In genomic region chr10:22683995-22684305, GRCh38 we compare ENCODE assay signal across 10 cellular contexts. TPM values are rescaled to one million over a fixed set of nuclear protein-coding genes. Genes with fewer than 3 reads are reported as not detected.
A peak's percentile ranks its signal among the peaks of the same experiment; 100 is the strongest.
DNase-seq lines count a peak whose midpoint lies in the region; ATAC-seq and TF ChIP-seq lines count a peak whose summit lies in the region.
"Had no signal": no experiment of that assay in that cellular context is flagged by ENCODE, and none has a peak within 500 bp of the region (broad histone marks: within the 10 kb centered on the region; RNA-seq: fewer than 3 reads in every experiment).

No MANE protein-coding gene starts in this region.

- DNase-seq in T-helper 1 cell (no peak), testis (no peak), tibial nerve (ENCODE audit: low spot score in 2 of 2) (no peak)
- DNase-seq in stimulated activated naive CD8-positive, alpha-beta T cell treated with anti-CD3 and anti-CD28 coated beads, Interleukin-15, amount 100 ng/mL, for 72 hours: no peak
- no peak for DNase-seq in stimulated activated CD4-positive, alpha-beta T cell treated with anti-CD3 and anti-CD28 coated beads, Interleukin-4, amount 100 ng/mL, for 1 hour
- DNase-seq: anterior cingulate cortex, NCI-H1417 treated with DMSO at 0.1 percent for 48 hours had no signal

- peak overlapping the region; percentile 95 for H3K27ac Mint-ChIP-seq in T-helper 1 cell treated with Interleukin-12 subunit alpha and Interleukin-12 subunit beta and Interleukin-4 antibody, amounts not matched to agents 30 μg/mL and 1 μg/mL, for 36 hours
- peak overlapping the region; percentile 52 for H3K27ac Mint-ChIP-seq in dendritic cell treated with granulocyte-macrophage colony-stimulating factor and Interleukin-4, amounts not matched to agents 40 ng/mL and 50 ng/mL, for 4 days
- H3K27ac Mint-ChIP-seq in stimulated activated naive CD8-positive, alpha-beta T cell treated with anti-CD3 and anti-CD28 coated beads, Interleukin-15, amount 100 ng/mL, for 72 hours: peak overlapping the region; percentile 91 to 97

- H3K9me3 Mint-ChIP-seq in T-helper 1 cell treated with Interleukin-12 subunit alpha and Interleukin-12 subunit beta and Interleukin-4 antibody, amounts not matched to agents 30 μg/mL and 1 μg/mL, for 36 hours: no peaks in the 10 kb centered on the region
- no peaks in the 10 kb centered on the region for H3K9me3 Mint-ChIP-seq in dendritic cell treated with granulocyte-macrophage colony-stimulating factor and Interleukin-4, amounts not matched to agents 40 ng/mL and 50 ng/mL, for 4 days
- no peaks in the 10 kb centered on the region for H3K9me3 Mint-ChIP-seq in stimulated activated naive CD8-positive, alpha-beta T cell treated with anti-CD3 and anti-CD28 coated beads, Interleukin-15, amount 100 ng/mL, for 72 hours

- WGBS in testis, 2 donors: 52 to 70% methylated on average over 1 of the region's 1 CpG
- 52 to 63% methylated on average over 1 of the region's 1 CpG for WGBS in tibial nerve, 2 donors

- H3F3A ChIP-seq in OCI-LY1 (ENCODE audit: insufficient read depth, low read length): no peaks in the 10 kb centered on the region

- TF ChIP-seq EP300 in tibial nerve (IDR thresholded peaks at IDR 0.05): no peak

- H3K4me2 ChIP-seq in OCI-LY1 (ENCODE audit: low read length): peak overlapping the region; percentile 39; the same call in 1 of the 2 replicates

- H3K9ac ChIP-seq in OCI-LY1 (ENCODE audit: low read length): no peak overlapping the region

- H3K9me3 ChIP-seq in OCI-LY1 (ENCODE audit: low read length): no peaks in the 10 kb centered on the region
- no peaks in the 10 kb centered on the region for H3K9me3 ChIP-seq in testis
- H3K9me3 ChIP-seq in tibial nerve: no peaks in the 10 kb centered on the region

- no peaks in the 10 kb centered on the region for H3K79me2 ChIP-seq in OCI-LY1 (ENCODE audit: insufficient read depth, low read length)

- no peak for ATAC-seq in stimulated activated naive CD8-positive, alpha-beta T cell treated with anti-CD3 and anti-CD28 coated beads, Interleukin-15, amount 100 ng/mL, for 72 hours

- H3K27ac ChIP-seq in OCI-LY1 (ENCODE audit: low read depth, low read length, poor library complexity, severe bottlenecking) (peak overlapping the region; percentile 66), testis (no peak overlapping the region), tibial nerve (peak overlapping the region in 2 of 4 donors; percentile 18 to 40)

- H3K9me2 ChIP-seq in OCI-LY1 (ENCODE audit: low read depth, low read length): no peaks in the 10 kb centered on the region

- H3K4me3 ChIP-seq in OCI-LY1 (ENCODE audit: low read depth, low read length, poor library complexity, severe bottlenecking): no peak overlapping the region
- no peak overlapping the region for H3K4me3 ChIP-seq in testis
- H3K4me3 ChIP-seq in tibial nerve: no peak overlapping the region

- H3K4me3 Mint-ChIP-seq in T-helper 1 cell treated with Interleukin-12 subunit alpha and Interleukin-12 subunit beta and Interleukin-4 antibody, amounts not matched to agents 30 μg/mL and 1 μg/mL, for 36 hours: peak overlapping the region; percentile 75
- H3K4me3 Mint-ChIP-seq in dendritic cell treated with granulocyte-macrophage colony-stimulating factor and Interleukin-4, amounts not matched to agents 40 ng/mL and 50 ng/mL, for 4 days: no peak overlapping the region
- peak overlapping the region; percentile 70 to 74 for H3K4me3 Mint-ChIP-seq in stimulated activated naive CD8-positive, alpha-beta T cell treated with anti-CD3 and anti-CD28 coated beads, Interleukin-15, amount 100 ng/mL, for 72 hours

- no peaks in the 10 kb centered on the region for H3K36me3 ChIP-seq in OCI-LY1 (ENCODE audit: insufficient read depth, low read length)
- no peaks in the 10 kb centered on the region for H3K36me3 ChIP-seq in testis (ENCODE audit: low read depth, missing control alignments)
- H3K36me3 ChIP-seq in tibial nerve: no peaks in the 10 kb centered on the region

- intact Hi-C loops in dendritic cell treated with granulocyte-macrophage colony-stimulating factor and Interleukin-4, amounts not matched to agents 40 ng/mL and 50 ng/mL, for 4 days (cut with micrococcal nuclease): no loop called here
- intact Hi-C loops in testis (cut with DNase I; ENCODE audit: low total_unique reads): no loop called here

- H3K36me3 Mint-ChIP-seq in T-helper 1 cell treated with Interleukin-12 subunit alpha and Interleukin-12 subunit beta and Interleukin-4 antibody, amounts not matched to agents 30 μg/mL and 1 μg/mL, for 36 hours (ENCODE audit: low read depth): peaks cover 6% of the 10 kb centered on the region
- peaks cover 12% of the 10 kb centered on the region for H3K36me3 Mint-ChIP-seq in dendritic cell treated with granulocyte-macrophage colony-stimulating factor and Interleukin-4, amounts not matched to agents 40 ng/mL and 50 ng/mL, for 4 days (ENCODE audit: low read depth)

- H3K4me1 ChIP-seq in OCI-LY1 (ENCODE audit: insufficient read depth, low read length, severe bottlenecking) (peaks cover 37% of the 10 kb centered on the region), testis (no peaks in the 10 kb centered on the region), tibial nerve (peaks cover 0 to 43% (median 33%) of the 10 kb centered on the region in 4 donors)

- H4K20me1 ChIP-seq in OCI-LY1 (ENCODE audit: insufficient read depth, low read length): no peaks in the 10 kb centered on the region

- TF ChIP-seq CTCF in OCI-LY1 (IDR thresholded peaks at IDR 0.05; ENCODE audit: low read length) (no peak), testis (IDR thresholded peaks at IDR 0.05) (no peak), tibial nerve (IDR thresholded peaks at IDR 0.05) (no peak)

- no peaks in the 10 kb centered on the region for H3K27me3 Mint-ChIP-seq in T-helper 1 cell treated with Interleukin-12 subunit alpha and Interleukin-12 subunit beta and Interleukin-4 antibody, amounts not matched to agents 30 μg/mL and 1 μg/mL, for 36 hours (ENCODE audit: low read depth)
- H3K27me3 Mint-ChIP-seq in dendritic cell treated with granulocyte-macrophage colony-stimulating factor and Interleukin-4, amounts not matched to agents 40 ng/mL and 50 ng/mL, for 4 days: no peaks in the 10 kb centered on the region
- H3K27me3 Mint-ChIP-seq in stimulated activated naive CD8-positive, alpha-beta T cell treated with anti-CD3 and anti-CD28 coated beads, Interleukin-15, amount 100 ng/mL, for 72 hours: no peaks in the 10 kb centered on the region

- TF ChIP-seq POLR2A in testis (IDR thresholded peaks at IDR 0.05) (no peak), tibial nerve (IDR thresholded peaks at IDR 0.05) (no peak)

- H3K4me1 Mint-ChIP-seq in T-helper 1 cell treated with Interleukin-12 subunit alpha and Interleukin-12 subunit beta and Interleukin-4 antibody, amounts not matched to agents 30 μg/mL and 1 μg/mL, for 36 hours (ENCODE audit: low read depth): peaks cover 71% of the 10 kb centered on the region
- H3K4me1 Mint-ChIP-seq in dendritic cell treated with granulocyte-macrophage colony-stimulating factor and Interleukin-4, amounts not matched to agents 40 ng/mL and 50 ng/mL, for 4 days (ENCODE audit: low read depth): peaks cover 53% of the 10 kb centered on the region
- H3K4me1 Mint-ChIP-seq in stimulated activated naive CD8-positive, alpha-beta T cell treated with anti-CD3 and anti-CD28 coated beads, Interleukin-15, amount 100 ng/mL, for 72 hours: peaks cover 94% of the 10 kb centered on the region

- no peak overlapping the region for H2AFZ ChIP-seq in OCI-LY1 (ENCODE audit: low read length)

- H3K27me3 ChIP-seq in OCI-LY1 (ENCODE audit: insufficient read depth, low read length) (no peaks in the 10 kb centered on the region), testis (no peaks in the 10 kb centered on the region), tibial nerve (no peaks in the 10 kb centered on the region)

RNA-seq across cellular contexts. Expression of gene PIP4K2A, which starts 30.4 kb away (rescaled TPM):
- total RNA-seq in testis (10 to 100 TPM; 12.6 to 15.8 TPM), tibial nerve (10 to 100 TPM; 29.3 to 52.4 (median 34.5) TPM)
- 26.0 TPM for polyA plus RNA-seq in testis (ENCODE audit: insufficient read depth, low read depth, low replicate concordance)
